1 cellular context compared by ENCODE assay signal in the genomic region with DNA sequence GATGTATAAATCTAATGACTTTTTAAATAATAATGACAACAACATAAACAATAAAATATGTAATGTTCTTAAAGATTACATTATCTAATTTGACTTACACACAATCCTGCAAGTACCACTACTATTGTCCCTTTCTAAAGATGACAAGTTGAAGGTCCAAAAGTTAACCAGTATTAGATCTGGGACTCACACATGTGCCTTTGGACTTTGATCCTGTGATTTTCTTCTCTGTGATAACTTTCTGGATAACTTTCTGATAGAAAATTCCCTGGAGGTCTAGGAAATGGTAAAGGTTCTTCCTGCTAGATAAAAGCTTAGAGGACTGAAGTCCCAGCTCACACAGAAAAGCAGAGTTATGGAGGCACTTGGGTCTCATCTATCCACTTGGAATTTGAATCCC.
TF ChIP-seq lines count a peak whose summit lies in the region.

No MANE protein-coding gene starts in this region.

TF ChIP-seq in HepG2, 621 proteins besides CTCF, POLR2A, EP300 and RAD21 (continued from another document):
- TF ChIP-seq NR3C1 (CRISPR knock-in tag; IDR thresholded peaks at IDR 0.05), result no peak
- TF ChIP-seq ZNF644 (CRISPR knock-in tag; IDR thresholded peaks at IDR 0.05; ENCODE audit: low read depth), result no peak
- TF ChIP-seq ZNF451 (CRISPR knock-in tag; IDR thresholded peaks at IDR 0.05), result no peak
- no peak for TF ChIP-seq ZNF839 (CRISPR knock-in tag; IDR thresholded peaks at IDR 0.05; ENCODE audit: borderline replicate concordance)
